ENCODE assay signal across 1 cellular context in genomic region chr10:33675235-33675634, GRCh38.
TF ChIP-seq lines count a peak whose summit lies in the region.

No MANE protein-coding gene starts in this region.

TF ChIP-seq in HepG2, 621 proteins besides CTCF, POLR2A, EP300 and RAD21:
- no peak for TF ChIP-seq TP53 (CRISPR knock-in tag; conservative IDR thresholded peaks at IDR 0.05)
- no peak for TF ChIP-seq ZFP1 (CRISPR knock-in tag; IDR thresholded peaks at IDR 0.05)
- TF ChIP-seq ZNF136 (CRISPR knock-in tag; IDR thresholded peaks at IDR 0.05; ENCODE audit: low read depth), result no peak
- TF ChIP-seq ZNF205 (CRISPR knock-in tag; IDR thresholded peaks at IDR 0.05), result no peak
- TF ChIP-seq HNF1A (IDR thresholded peaks at IDR 0.05; ENCODE audit: low read depth), result no peak
- TF ChIP-seq HNF1A (CRISPR knock-in tag; IDR thresholded peaks at IDR 0.05; ENCODE audit: borderline replicate concordance), result no peak
- TF ChIP-seq PAF1 (CRISPR knock-in tag; IDR thresholded peaks at IDR 0.05), result no peak
